14 cellular contexts compared by ENCODE assay signal in the genomic region with DNA sequence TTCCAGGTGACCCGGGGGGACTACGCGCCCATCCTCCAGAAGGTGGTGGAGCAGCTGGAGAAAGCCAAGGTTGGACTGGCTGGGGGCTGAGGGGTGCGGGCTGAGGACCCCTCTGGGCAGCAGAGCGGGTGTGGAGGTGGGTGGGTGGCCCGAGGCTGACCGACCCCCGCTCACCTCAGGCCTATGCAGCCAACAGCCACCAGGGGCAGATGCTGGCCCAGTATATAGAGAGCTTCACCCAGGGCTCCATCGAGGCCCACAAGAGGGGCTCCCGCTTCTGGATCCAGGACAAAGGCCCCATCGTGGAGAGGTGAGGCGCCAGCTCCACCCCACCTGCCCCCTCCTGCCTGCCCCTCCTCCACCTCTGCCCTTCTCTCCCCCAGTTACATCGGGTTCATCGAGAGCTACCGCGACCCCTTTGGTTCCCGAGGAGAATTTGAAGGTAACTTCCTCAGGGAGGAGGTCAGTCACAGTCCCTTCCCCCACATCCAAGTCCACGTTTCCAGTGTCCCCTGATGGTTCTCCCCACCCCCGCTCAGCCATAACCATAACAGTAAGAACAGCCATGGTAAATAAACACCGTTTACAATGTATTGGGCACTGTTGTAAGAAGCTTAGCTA. TPM values are rescaled to one million over a fixed set of nuclear protein-coding genes. Genes with fewer than 3 reads are reported as not detected.
DNase-seq lines count a peak whose midpoint lies in the region; ATAC-seq, FAIRE-seq and TF ChIP-seq lines count a peak whose summit lies in the region.
"Had no signal": no experiment of that assay in that cellular context is flagged by ENCODE, and none has a peak within 500 bp of the region (broad histone marks: within the 10 kb centered on the region; RNA-seq: fewer than 3 reads in every experiment).

No MANE protein-coding gene starts in this region.

- H2BK120ac ChIP-seq in neuronal stem cell (ENCODE audit: low read depth, low read length), result no peak overlapping the region

- no peak overlapping the region for H3K14ac ChIP-seq in neuronal stem cell (ENCODE audit: low read length)

- H3K36me3 ChIP-seq in KMS-11 (ENCODE audit: insufficient read depth), result no peaks in the 10 kb centered on the region
- H3K36me3 ChIP-seq in neuronal stem cell (replicated peaks in 1 of 2; ENCODE audit: control insufficient read depth in 2 of 2, insufficient read depth in 2 of 2, low read length in 2 of 2), result peaks cover 37 to 86% of the 10 kb centered on the region in 2 donors

- no peak overlapping the region for H2BK12ac ChIP-seq in neuronal stem cell (ENCODE audit: low read length)

- H4K91ac ChIP-seq in neuronal stem cell (ENCODE audit: low read depth, low read length, poor library complexity), result no peak overlapping the region

- no peak overlapping the region for H2BK15ac ChIP-seq in neuronal stem cell (ENCODE audit: low read length)

- no peak for FAIRE-seq in D721Med (lab: Jason Lieb, UNC)
- FAIRE-seq: endometrium, keratinocyte, pancreas had no signal

- peaks cover 0 to 2% of the 10 kb centered on the region in 2 donors for H3K9me3 ChIP-seq in neuronal stem cell (replicated peaks in 1 of 2; ENCODE audit: control insufficient read depth in 2 of 2, insufficient read depth in 1 of 2, low read depth in 1 of 2, low read length in 2 of 2)
- H3K9me3 ChIP-seq: pancreas had no signal

- H3K79me2 ChIP-seq in KMS-11 (ENCODE audit: insufficient read depth, low read depth), result no peaks in the 10 kb centered on the region

- H3K79me1 ChIP-seq in neuronal stem cell (ENCODE audit: low read depth, low read length), result peaks cover 6% of the 10 kb centered on the region

- WGBS in neuronal stem cell (ENCODE audit: extremely low coverage in 2 of 2, insufficient read length in 2 of 2, insufficient replicate concordance in 1 of 2), 2 donors, result no CpG with 5 or more reads among the region's 20 CpGs

- H3K4me3 ChIP-seq in KMS-11 (IDR thresholded peaks at IDR 0.05; ENCODE audit: insufficient read depth, low read depth, low read length), result no peak overlapping the region
- H3K4me3 ChIP-seq in cardiac fibroblast (replicated peaks in 1 of 2; ENCODE audit: low read depth in 2 of 2, low read length in 2 of 2), result no peak overlapping the region
- no peak overlapping the region for H3K4me3 ChIP-seq in neuronal stem cell (ENCODE audit: low read length in 2 of 2)
- H3K4me3 ChIP-seq: pancreas had no signal

- H2AFZ ChIP-seq in KMS-11 (ENCODE audit: low read depth) (no peak overlapping the region), neuronal stem cell (ENCODE audit: low read length) (no peak overlapping the region)

- H3K4me1 ChIP-seq in KMS-11 (ENCODE audit: low read depth, poor library complexity, severe bottlenecking), result peaks cover 10% of the 10 kb centered on the region
- no peaks in the 10 kb centered on the region for H3K4me1 ChIP-seq in neuronal stem cell (ENCODE audit: control insufficient read depth in 2 of 2, insufficient read depth in 1 of 2, low read depth in 1 of 2, low read length in 2 of 2)
- H3K4me1 ChIP-seq: pancreas had no signal

- H3K18ac ChIP-seq in neuronal stem cell (ENCODE audit: low read length), result no peak overlapping the region

- H3K4me2 ChIP-seq in KMS-11, result no peak overlapping the region
- no peak overlapping the region for H3K4me2 ChIP-seq in neuronal stem cell (ENCODE audit: insufficient read depth, low read length, poor library complexity, severe bottlenecking)

- no peak overlapping the region for H2AK5ac ChIP-seq in neuronal stem cell (ENCODE audit: low read depth, low read length)

- H2BK5ac ChIP-seq in neuronal stem cell (ENCODE audit: low read length), result peak overlapping the region; percentile 82

- no peaks in the 10 kb centered on the region for H4K20me1 ChIP-seq in KMS-11 (ENCODE audit: insufficient read depth)

- no peak overlapping the region for H3K23ac ChIP-seq in neuronal stem cell (ENCODE audit: low read depth, low read length, poor library complexity)

- H3K27ac ChIP-seq in KMS-11 (no peak overlapping the region), neuronal stem cell (replicated peaks; ENCODE audit: low read length) (no peak overlapping the region)
- H3K27ac ChIP-seq: pancreas had no signal

- no peak overlapping the region for H3K4ac ChIP-seq in neuronal stem cell (ENCODE audit: low read length)

- H3K9ac ChIP-seq in KMS-11 (no peak overlapping the region), neuronal stem cell (ENCODE audit: low read depth, low read length, poor library complexity) (peak overlapping the region; percentile 30)

- no peak for ATAC-seq in HG02840 (IDR thresholded peaks at IDR 0.05; ENCODE audit: low FRiP score, unreplicated experiment)

- TF ChIP-seq CTCF in D721Med (IDR thresholded peaks at IDR 0.05; ENCODE audit: insufficient read depth, missing control alignments) (peak; percentile 24), KMS-11 (conservative IDR thresholded peaks at IDR 0.05; ENCODE audit: low read depth, low read length) (0 out of 2 replicates have a peak, but pooled peaks have one; percentile 19), cardiac fibroblast (IDR thresholded peaks at IDR 0.05; ENCODE audit: low read depth, low read length) (peak; percentile 56)

- H4K8ac ChIP-seq in neuronal stem cell (ENCODE audit: low read depth, low read length), result no peak overlapping the region

- DNase-seq in D721Med (ENCODE audit: insufficient read length, low spot score), result no peak
- no peak for DNase-seq in cardiac fibroblast (ENCODE audit: low read depth in 2 of 2)
- DNase-seq in neuronal stem cell (ENCODE audit: low spot score), result no peak
- DNase-seq in NCI-H524 (lab: John Stamatoyannopoulos, UW), result no peak
- DNase-seq in NCI-H1048 (lab: John Stamatoyannopoulos, UW), result no peak
- no peak for DNase-seq in NCI-H1105 (lab: John Stamatoyannopoulos, UW)
- DNase-seq: activated CD4-positive, alpha-beta T cell treated with anti-CD3 and anti-CD28 coated beads, Interleukin-2, amount 10 ng/mL, durations not matched to agents 24 days and 14 days; DMS53; NCI-H2107; pancreas had no signal

- H3K27me3 ChIP-seq in KMS-11 (ENCODE audit: insufficient read depth, low read depth), result no peaks in the 10 kb centered on the region
- no peaks in the 10 kb centered on the region for H3K27me3 ChIP-seq in neuronal stem cell (ENCODE audit: control insufficient read depth in 3 of 3, insufficient read depth in 3 of 3, low read depth in 1 of 3, low read length in 3 of 3)
- H3K27me3 ChIP-seq: pancreas had no signal

RNA-seq across cellular contexts. Expression of a gene that starts 11.2 kb away (rescaled TPM):
- 23.4 TPM for polyA plus RNA-seq in neuronal stem cell (2013, experiment 1 of 2)
- polyA plus RNA-seq in neuronal stem cell (2013, experiment 2 of 2), result 23.8 TPM

RNA-seq across cellular contexts. Expression of a gene that starts 19.0 kb away (rescaled TPM):
- 26.0 TPM for polyA plus RNA-seq in neuronal stem cell (2013, experiment 1 of 2)
- polyA plus RNA-seq in neuronal stem cell (2013, experiment 2 of 2), result 25.7 TPM

RNA-seq across cellular contexts. Expression of a gene that starts 24.7 kb away (rescaled TPM):
- polyA plus RNA-seq in neuronal stem cell (2013, experiment 1 of 2), result 6.4 TPM
- 6.3 TPM for polyA plus RNA-seq in neuronal stem cell (2013, experiment 2 of 2)

RNA-seq across cellular contexts. Expression of a gene that starts 52.8 kb away (rescaled TPM):
- polyA plus RNA-seq in neuronal stem cell (2013, experiment 1 of 2), result 108 TPM
- 108 TPM for polyA plus RNA-seq in neuronal stem cell (2013, experiment 2 of 2)

RNA-seq across cellular contexts. Expression of a gene that starts 54.4 kb away (rescaled TPM):
- polyA plus RNA-seq in neuronal stem cell (2013, experiment 1 of 2), result 5.8 TPM
- 5.8 TPM for polyA plus RNA-seq in neuronal stem cell (2013, experiment 2 of 2)
